Comparison of ENCODE assay signal across 11 cellular contexts in the genomic region with DNA sequence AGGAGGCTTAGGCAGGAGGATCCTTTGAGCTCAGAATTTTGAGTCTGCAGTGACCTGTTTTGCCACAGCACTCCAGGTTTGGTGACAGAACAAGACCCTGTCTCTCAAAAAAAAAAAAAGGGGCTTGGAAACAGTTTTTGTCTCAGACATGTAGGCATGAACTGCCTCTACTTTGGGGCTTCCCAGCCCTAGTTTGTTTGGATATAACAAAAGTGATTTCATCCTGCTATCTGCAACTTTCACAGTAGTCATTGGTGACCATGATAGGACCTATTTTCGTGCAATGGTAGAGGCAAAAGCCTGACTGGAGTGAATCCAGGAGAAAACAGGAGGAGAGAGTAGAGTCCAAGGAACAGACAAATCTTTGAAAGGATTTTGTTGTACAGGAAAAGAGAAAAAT. TPM values are rescaled to one million over a fixed set of nuclear protein-coding genes. Genes with fewer than 3 reads are reported as not detected.
DNase-seq lines count a peak whose midpoint lies in the region; ATAC-seq and TF ChIP-seq lines count a peak whose summit lies in the region.
"Had no signal": no experiment of that assay in that cellular context is flagged by ENCODE, and none has a peak within 500 bp of the region (broad histone marks: within the 10 kb centered on the region; RNA-seq: fewer than 3 reads in every experiment).

No MANE protein-coding gene starts in this region.

- H2BK15ac ChIP-seq in neuronal stem cell (ENCODE audit: low read length): no peak overlapping the region

- no peaks in the 10 kb centered on the region for H3K27me3 ChIP-seq in RWPE2 (ENCODE audit: insufficient read depth, poor library complexity, severe bottlenecking)
- no peaks in the 10 kb centered on the region for H3K27me3 ChIP-seq in fibroblast of lung (ENCODE audit: control insufficient read depth, insufficient read depth, low read length)
- peaks cover 0 to 4% (median 0%) of the 10 kb centered on the region in 3 experiments for H3K27me3 ChIP-seq in neuronal stem cell (ENCODE audit: control insufficient read depth in 3 of 3, insufficient read depth in 3 of 3, low read depth in 1 of 3, low read length in 3 of 3)

- DNase-seq in RWPE2 (ENCODE audit: low spot score): no peak
- no peak for DNase-seq in fibroblast of lung (ENCODE audit: low read depth in 2 of 2)
- DNase-seq in neuronal stem cell (ENCODE audit: low spot score): no peak
- no peak for DNase-seq in NCI-H1694 (lab: John Stamatoyannopoulos, UW)
- no peak for DNase-seq in stimulated activated naive CD4-positive, alpha-beta T cell (lab: John Stamatoyannopoulos, UW)
- no peak for DNase-seq in left lobe of liver (ENCODE audit: low spot score)
- DNase-seq in iPS-NIHi7 (ENCODE audit: extremely low spot score): no peak
- DNase-seq: activated CD8-positive, alpha-beta memory T cell treated with anti-CD3 and anti-CD28 coated beads for 24 hours; activated gamma-delta T cell treated with Interleukin-2 at 50 U/mL for 16 hours; stimulated activated naive CD4-positive, alpha-beta T cell treated with Interleukin-2 at 50 U/mL for 16 hours had no signal

- H3K9ac ChIP-seq in fibroblast of lung (ENCODE audit: insufficient read depth, low read length) (no peak overlapping the region), neuronal stem cell (ENCODE audit: low read depth, low read length, poor library complexity) (no peak overlapping the region)

- H2AFZ ChIP-seq in fibroblast of lung (ENCODE audit: low read length) (no peak overlapping the region), neuronal stem cell (ENCODE audit: low read length) (peak overlapping the region; percentile 60)

- H3K23ac ChIP-seq in neuronal stem cell (ENCODE audit: low read depth, low read length, poor library complexity): no peak overlapping the region

- H4K20me1 ChIP-seq in fibroblast of lung (ENCODE audit: control insufficient read depth, extremely low read depth, insufficient read depth, low read length): no peaks in the 10 kb centered on the region

- H3K4me2 ChIP-seq in fibroblast of lung (ENCODE audit: extremely low read depth, insufficient read depth, low read length) (peak overlapping the region; percentile 1), neuronal stem cell (ENCODE audit: insufficient read depth, low read length, poor library complexity, severe bottlenecking) (no peak overlapping the region)

- H3K4ac ChIP-seq in neuronal stem cell (ENCODE audit: low read length): no peak overlapping the region

- no peak overlapping the region for H2BK120ac ChIP-seq in neuronal stem cell (ENCODE audit: low read depth, low read length)

- no peak overlapping the region for H3K18ac ChIP-seq in neuronal stem cell (ENCODE audit: low read length)

- no peak overlapping the region for H4K8ac ChIP-seq in neuronal stem cell (ENCODE audit: low read depth, low read length)

- no peak overlapping the region for H3K14ac ChIP-seq in neuronal stem cell (ENCODE audit: low read length)

- H3K27ac ChIP-seq in C4-2B: peak overlapping the region; percentile 57; the same call in 1 of the 2 replicates
- H3K27ac ChIP-seq in RWPE2 (ENCODE audit: poor library complexity, severe bottlenecking): peak overlapping the region; percentile 87
- H3K27ac ChIP-seq in fibroblast of lung (ENCODE audit: insufficient read depth, low read length): peak overlapping the region; percentile 53
- no peak overlapping the region for H3K27ac ChIP-seq in neuronal stem cell (replicated peaks; ENCODE audit: low read length)

- no peak overlapping the region for H2BK5ac ChIP-seq in neuronal stem cell (ENCODE audit: low read length)

- H3K9me3 ChIP-seq in RWPE2 (ENCODE audit: severe bottlenecking) (no peaks in the 10 kb centered on the region), fibroblast of lung (ENCODE audit: control insufficient read depth, insufficient read depth, low read depth, low read length) (no peaks in the 10 kb centered on the region), neuronal stem cell (replicated peaks in 1 of 2; ENCODE audit: control insufficient read depth in 2 of 2, insufficient read depth in 1 of 2, low read depth in 1 of 2, low read length in 2 of 2) (no peaks in the 10 kb centered on the region)

- no CpG with 5 or more reads among the region's 1 CpG for WGBS in neuronal stem cell (ENCODE audit: extremely low coverage in 2 of 2, insufficient read length in 2 of 2, insufficient replicate concordance in 1 of 2), 2 donors

- no peak for TF ChIP-seq CTCF in C4-2B (conservative IDR thresholded peaks at IDR 0.05)
- no peak for TF ChIP-seq CTCF in RWPE2 (IDR thresholded peaks at IDR 0.05; ENCODE audit: poor library complexity, severe bottlenecking)
- TF ChIP-seq CTCF in fibroblast of lung (conservative IDR thresholded peaks at IDR 0.05 in 1 of 2, IDR thresholded peaks at IDR 0.05 in 1 of 2; ENCODE audit: low read depth in 1 of 2, low read length in 2 of 2): no peak

- no peak overlapping the region for H2AK5ac ChIP-seq in neuronal stem cell (ENCODE audit: low read depth, low read length)

- H3K4me3 ChIP-seq in RWPE2 (ENCODE audit: severe bottlenecking): no peak overlapping the region
- H3K4me3 ChIP-seq in fibroblast of lung (replicated peaks in 1 of 4; ENCODE audit: control extremely low read depth in 1 of 4, insufficient read depth in 1 of 4, low read depth in 3 of 4, low read length in 4 of 4): no peak overlapping the region
- H3K4me3 ChIP-seq in neuronal stem cell (ENCODE audit: low read length in 2 of 2): no peak overlapping the region

- no peaks in the 10 kb centered on the region for H3K79me1 ChIP-seq in neuronal stem cell (ENCODE audit: low read depth, low read length)

- H3K79me2 ChIP-seq in fibroblast of lung (ENCODE audit: control insufficient read depth, insufficient read depth, low read length): no peaks in the 10 kb centered on the region

- H2BK12ac ChIP-seq in neuronal stem cell (ENCODE audit: low read length): no peak overlapping the region

- no peak overlapping the region for H4K91ac ChIP-seq in neuronal stem cell (ENCODE audit: low read depth, low read length, poor library complexity)

- peaks cover 21% of the 10 kb centered on the region for H3K4me1 ChIP-seq in RWPE2 (ENCODE audit: insufficient read depth, poor library complexity, severe bottlenecking)
- H3K4me1 ChIP-seq in fibroblast of lung (ENCODE audit: control insufficient read depth, extremely low read depth, insufficient read depth, low read length): no peaks in the 10 kb centered on the region
- H3K4me1 ChIP-seq in neuronal stem cell (ENCODE audit: control insufficient read depth in 2 of 2, insufficient read depth in 1 of 2, low read depth in 1 of 2, low read length in 2 of 2): no peaks in the 10 kb centered on the region

- ATAC-seq in RWPE2 (ENCODE audit: low read depth): no peak
- ATAC-seq in left lobe of liver: no peak

- no peaks in the 10 kb centered on the region for H3K36me3 ChIP-seq in RWPE2 (ENCODE audit: low read depth)
- H3K36me3 ChIP-seq in fibroblast of lung (ENCODE audit: control insufficient read depth, insufficient read depth, low read length): no peaks in the 10 kb centered on the region
- H3K36me3 ChIP-seq in neuronal stem cell (replicated peaks in 1 of 2; ENCODE audit: control insufficient read depth in 2 of 2, insufficient read depth in 2 of 2, low read length in 2 of 2): no peaks in the 10 kb centered on the region

RNA-seq across cellular contexts. Expression of gene EVI5, which starts 20.3 kb away (rescaled TPM):
- total RNA-seq in fibroblast of lung (40.1 and 48.1 TPM in 2 replicates), left lobe of liver (29.2 TPM)
- polyA plus RNA-seq in fibroblast of lung: 31.9 and 32.5 TPM in 2 replicates
- 13.9 and 17.6 TPM in 2 replicates for polyA plus RNA-seq in fibroblast of lung (2012)
- polyA minus RNA-seq in fibroblast of lung (ENCODE audit: low replicate concordance): 5.4 and 8.8 TPM in 2 replicates
- polyA plus RNA-seq in neuronal stem cell (2013, experiment 1 of 2): 10.4 TPM
- 11.4 TPM for polyA plus RNA-seq in neuronal stem cell (2013, experiment 2 of 2)

RNA-seq across cellular contexts. Expression of gene RPL5, which starts 26.6 kb away (rescaled TPM):
- total RNA-seq in fibroblast of lung (1,198 and 2,039 TPM in 2 replicates), left lobe of liver (252 TPM)
- 1,777 and 2,145 TPM in 2 replicates for polyA plus RNA-seq in fibroblast of lung
- 2,268 and 2,297 TPM in 2 replicates for polyA plus RNA-seq in fibroblast of lung (2012)
- 415 and 502 TPM in 2 replicates for polyA minus RNA-seq in fibroblast of lung (ENCODE audit: low replicate concordance)
- 6,288 TPM for polyA plus RNA-seq in neuronal stem cell (2013, experiment 1 of 2)
- polyA plus RNA-seq in neuronal stem cell (2013, experiment 2 of 2): 6,513 TPM
